1 cellular context compared by ENCODE assay signal in genomic region chr19:10830370-10830769, GRCh38.
TF ChIP-seq lines count a peak whose summit lies in the region.

No MANE protein-coding gene starts in this region.

TF ChIP-seq in H1, 55 proteins besides CTCF, POLR2A, EP300 and RAD21:
- no peak for TF ChIP-seq CEBPB (IDR thresholded peaks at IDR 0.05; ENCODE audit: low read depth, low read length)
- TF ChIP-seq KDM5A (IDR thresholded peaks at IDR 0.05; ENCODE audit: low read length), result no peak
- no peak for TF ChIP-seq TAF1 (IDR thresholded peaks at IDR 0.05; ENCODE audit: low read depth, low read length)
- no peak for TF ChIP-seq EZH2 (IDR thresholded peaks at IDR 0.05; ENCODE audit: low read depth, low read length, severe bottlenecking)
- TF ChIP-seq RNF2 (IDR thresholded peaks at IDR 0.05; ENCODE audit: borderline replicate concordance, low read depth, low read length, missing control alignments, poor library complexity, severe bottlenecking), result no peak
- TF ChIP-seq SUZ12 (IDR thresholded peaks at IDR 0.05; ENCODE audit: low read length), result no peak
- no peak for TF ChIP-seq PHF8 (conservative IDR thresholded peaks at IDR 0.05; ENCODE audit: low read depth, low read length)
